5 cellular contexts compared by ENCODE assay signal in the genomic region with DNA sequence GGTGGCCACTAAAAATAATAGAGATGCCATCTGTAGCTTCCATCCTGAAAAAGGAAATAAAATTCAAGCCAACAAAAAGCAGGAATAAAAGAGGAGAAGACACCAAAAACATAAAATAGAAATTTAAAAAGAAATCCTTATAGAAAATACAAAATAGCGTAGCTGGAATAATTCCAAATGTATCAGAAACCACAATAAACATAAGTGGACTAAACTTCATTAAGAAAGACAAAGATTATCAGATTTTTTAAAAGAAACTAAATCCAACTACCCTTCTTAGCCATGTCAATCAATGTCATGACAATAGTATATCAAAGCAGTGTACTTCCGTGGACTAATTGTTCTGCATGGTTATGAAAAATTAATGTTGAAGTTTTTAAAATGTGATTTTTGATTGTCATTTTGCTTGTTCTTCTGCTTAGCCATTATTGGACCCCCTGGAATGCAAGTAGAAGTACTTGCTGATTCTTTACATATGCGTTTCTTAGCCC.
"Had no signal": no experiment of that assay in that cellular context is flagged by ENCODE, and none has a peak within 500 bp of the region (broad histone marks: within the 10 kb centered on the region; RNA-seq: fewer than 3 reads in every experiment).

No MANE protein-coding gene starts in this region.

- H3K4me3 ChIP-seq: GM23338 had no signal

- H3K4me3 Mint-ChIP-seq: GM23338, H9 had no signal

- ATAC-seq: GM23338 had no signal

- FAIRE-seq: H1, H54, HTR-8/SVneo had no signal

- H3K27ac Mint-ChIP-seq: GM23338, H9 had no signal

- H3K4me2 ChIP-seq: GM23338 had no signal

- H3K4me1 Mint-ChIP-seq: GM23338, H9 had no signal

- DNase-seq: H9 had no signal

- H2AFZ ChIP-seq: GM23338 had no signal
